17 cellular contexts compared by ENCODE assay signal in the genomic region with DNA sequence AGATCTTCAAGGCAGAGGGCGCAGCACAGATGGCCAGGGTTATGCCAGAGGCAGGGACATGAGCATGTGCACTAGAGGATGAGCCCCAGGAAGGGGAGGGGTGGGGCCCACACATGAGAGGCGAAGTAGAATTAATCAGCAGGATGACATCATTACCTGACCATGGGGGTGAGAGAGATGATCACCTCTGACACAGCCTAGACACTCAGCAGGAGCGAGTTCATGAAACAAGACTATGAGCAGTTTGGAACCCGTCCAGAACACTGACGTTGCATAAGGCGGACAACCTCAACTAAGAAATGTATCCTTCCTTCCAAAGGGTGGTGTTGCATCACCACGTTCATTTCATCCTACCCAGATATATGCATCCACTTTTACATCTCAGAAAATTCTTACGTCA.
DNase-seq lines count a peak whose midpoint lies in the region; TF ChIP-seq lines count a peak whose summit lies in the region.
"Had no signal": no experiment of that assay in that cellular context is flagged by ENCODE, and none has a peak within 500 bp of the region (broad histone marks: within the 10 kb centered on the region; RNA-seq: fewer than 3 reads in every experiment).

No MANE protein-coding gene starts in this region.

- 16% methylated on average over 7 of the region's 8 CpGs for WGBS in mammary epithelial cell (ENCODE audit: low coverage, missing lambda C conversion rate)
- no CpG with 5 or more reads among the region's 8 CpGs for WGBS in neuronal stem cell (ENCODE audit: extremely low coverage in 2 of 2, insufficient read length in 2 of 2, insufficient replicate concordance in 1 of 2), 2 donors

- H2BK5ac ChIP-seq in neuronal stem cell (ENCODE audit: low read length), result no peak overlapping the region

- peak overlapping the region; percentile 26 for H2AK5ac ChIP-seq in neuronal stem cell (ENCODE audit: low read depth, low read length)

- intact Hi-C loops in mammary epithelial cell (cut with micrococcal nuclease), result loop anchor here (2.0 to 10.0 kb wide), 2 partner anchors 132 to 348 kb away; no protein-coding TSS in a partner anchor

- no peaks in the 10 kb centered on the region for H4K20me1 ChIP-seq in mammary epithelial cell (ENCODE audit: insufficient read depth, low read length)

- no peak overlapping the region for H3K14ac ChIP-seq in neuronal stem cell (ENCODE audit: low read length)

- dilution Hi-C loops in mammary epithelial cell (cut with HindIII; ENCODE audit: low sequenced_read_pairs), result no loop called here

- H3K4me3 ChIP-seq in mammary epithelial cell (replicated peaks in 1 of 3; ENCODE audit: insufficient read depth in 1 of 3, low read depth in 2 of 3, low read length in 3 of 3) (no peak overlapping the region), neuronal stem cell (ENCODE audit: low read length in 2 of 2) (no peak overlapping the region)
- H3K4me3 ChIP-seq: HAP-1 had no signal

- H2BK120ac ChIP-seq in neuronal stem cell (ENCODE audit: low read depth, low read length), result no peak overlapping the region

- H2AFZ ChIP-seq in mammary epithelial cell (ENCODE audit: low read depth, low read length) (peak overlapping the region; percentile 72), neuronal stem cell (ENCODE audit: low read length) (no peak overlapping the region)

- no peak overlapping the region for H2BK15ac ChIP-seq in neuronal stem cell (ENCODE audit: low read length)

- H3K9ac ChIP-seq in mammary epithelial cell (ENCODE audit: insufficient read depth, low read length) (no peak overlapping the region), neuronal stem cell (ENCODE audit: low read depth, low read length, poor library complexity) (peak overlapping the region; percentile 32)

- H4K91ac ChIP-seq in neuronal stem cell (ENCODE audit: low read depth, low read length, poor library complexity), result no peak overlapping the region

- no TSS peak for BruUV-seq in mammary epithelial cell (replicated peaks; lab: Mats Ljungman, UMichigan)

- H3K4ac ChIP-seq in neuronal stem cell (ENCODE audit: low read length), result no peak overlapping the region

- H3K27me3 ChIP-seq in mammary epithelial cell (ENCODE audit: insufficient read depth, low read length), result no peaks in the 10 kb centered on the region
- H3K27me3 ChIP-seq in neuronal stem cell (ENCODE audit: control insufficient read depth in 3 of 3, insufficient read depth in 3 of 3, low read depth in 1 of 3, low read length in 3 of 3), result no peaks in the 10 kb centered on the region

- H3K4me2 ChIP-seq in mammary epithelial cell (ENCODE audit: insufficient read depth, low read depth, low read length), result peak overlapping the region; percentile 37
- no peak overlapping the region for H3K4me2 ChIP-seq in neuronal stem cell (ENCODE audit: insufficient read depth, low read length, poor library complexity, severe bottlenecking)

- H3K36me3 ChIP-seq in mammary epithelial cell (ENCODE audit: insufficient read depth, low read length) (no peaks in the 10 kb centered on the region), neuronal stem cell (replicated peaks in 1 of 2; ENCODE audit: control insufficient read depth in 2 of 2, insufficient read depth in 2 of 2, low read length in 2 of 2) (no peaks in the 10 kb centered on the region)
- H3K36me3 ChIP-seq: HAP-1 had no signal

- peak overlapping the region; percentile 45 for H3K18ac ChIP-seq in neuronal stem cell (ENCODE audit: low read length)

- no peaks in the 10 kb centered on the region for H3K79me1 ChIP-seq in neuronal stem cell (ENCODE audit: low read depth, low read length)

- CTCF ChIA-PET in mammary epithelial cell (lab: Charles Lee; ENCODE audit: low non-redundant PET), result no interaction called here

- H2BK12ac ChIP-seq in neuronal stem cell (ENCODE audit: low read length), result no peak overlapping the region

- in situ Hi-C loops in mammary epithelial cell (cut with MboI; ENCODE audit: low sequenced_read_pairs in 2 of 2), result no loop called here

- H3K4me1 ChIP-seq in mammary epithelial cell (ENCODE audit: insufficient read depth, low read length) (peaks cover 17% of the 10 kb centered on the region), neuronal stem cell (ENCODE audit: control insufficient read depth in 2 of 2, insufficient read depth in 1 of 2, low read depth in 1 of 2, low read length in 2 of 2) (peaks cover 5 to 8% of the 10 kb centered on the region in 2 donors)

- H3K27ac ChIP-seq in mammary epithelial cell (ENCODE audit: insufficient read depth, low read depth, low read length) (peak overlapping the region; percentile 61), neuronal stem cell (replicated peaks; ENCODE audit: low read length) (no peak overlapping the region)
- H3K27ac ChIP-seq: 22Rv1 had no signal

- peak overlapping the region; percentile 29 for H3K23ac ChIP-seq in neuronal stem cell (ENCODE audit: low read depth, low read length, poor library complexity)

- H3K79me2 ChIP-seq in mammary epithelial cell (ENCODE audit: insufficient read depth, low read length), result no peaks in the 10 kb centered on the region

- no peak for TF ChIP-seq CTCF in mammary epithelial cell (conservative IDR thresholded peaks at IDR 0.05 in 1 of 2, IDR thresholded peaks at IDR 0.05 in 1 of 2; ENCODE audit: extremely low read depth in 1 of 2, insufficient read depth in 1 of 2, low read depth in 1 of 2, low read length in 2 of 2)

- H4K8ac ChIP-seq in neuronal stem cell (ENCODE audit: low read depth, low read length), result no peak overlapping the region

- DNase-seq in DMS53 (lab: John Stamatoyannopoulos, UW) (peak; percentile 20), DMS53 treated with DMSO at 0.1 percent for 48 hours (lab: John Stamatoyannopoulos, UW; ENCODE audit: unreplicated experiment) (no peak), NCI-H69 (lab: John Stamatoyannopoulos, UW) (peak; percentile 77), mammary epithelial cell (peak; percentile 98), neuronal stem cell (ENCODE audit: low spot score) (no peak), midbrain (lab: John Stamatoyannopoulos, UW) (no peak), occipital lobe (lab: John Stamatoyannopoulos, UW) (no peak)
- DNase-seq in stimulated activated CD4-positive, alpha-beta T cell treated with anti-CD3 and anti-CD28 coated beads, Interleukin-2, amount 100 ng/mL, for 48 hours, result no peak
- DNase-seq: CD4-positive, alpha-beta T cell; KBM-7; naive B cell; NCI-H1694 treated with DMSO at 0.1 percent for 48 hours; NCI-H526; SIG-M5; T-helper 9 cell had no signal

- H3K9me3 ChIP-seq in mammary epithelial cell (replicated peaks; ENCODE audit: insufficient read depth, low read length) (peaks cover 3% of the 10 kb centered on the region), neuronal stem cell (replicated peaks in 1 of 2; ENCODE audit: control insufficient read depth in 2 of 2, insufficient read depth in 1 of 2, low read depth in 1 of 2, low read length in 2 of 2) (peaks cover 2 to 8% of the 10 kb centered on the region in 2 donors)
- H3K9me3 ChIP-seq: HAP-1 had no signal

Comparison
In these comparisons a context has a peak if more than half of its experiments do, and no peak if none do; other contexts are left out.
1. DNase-seq: peak in DMS53 (single experiment), NCI-H69 (single experiment) and mammary epithelial cell (single experiment); none in DMS53 treated with DMSO at 0.1 percent for 48 hours (single experiment), neuronal stem cell (single experiment), stimulated activated CD4-positive, alpha-beta T cell treated with anti-CD3 and anti-CD28 coated beads, Interleukin-2, amount 100 ng/mL, for 48 hours (0 of 2), midbrain (single experiment) and occipital lobe (single experiment).